Comparison of ENCODE assay signal across 13 cellular contexts in the genomic region with DNA sequence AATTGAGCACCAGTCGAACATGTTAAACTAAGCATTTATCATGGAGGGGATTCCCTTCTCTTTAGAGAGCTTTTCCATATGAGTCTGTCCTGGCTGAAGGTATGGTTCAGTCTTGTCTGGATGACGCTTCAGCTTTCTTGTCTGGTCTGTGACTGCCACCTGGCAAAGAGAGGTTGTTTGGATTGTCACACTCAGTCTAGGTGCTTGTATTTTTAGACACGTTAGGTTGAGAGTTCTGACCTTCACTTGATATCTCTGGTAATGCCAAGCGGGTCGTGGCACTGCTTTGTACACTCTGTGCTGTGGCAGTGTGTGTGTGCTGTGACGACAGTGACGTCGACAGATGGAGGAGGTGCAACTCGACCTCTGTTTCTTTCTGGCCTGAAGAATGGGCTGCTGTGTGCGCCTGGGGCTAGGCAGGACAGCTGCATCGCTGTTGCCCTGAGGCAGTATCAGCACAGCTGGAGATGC. TPM values are rescaled to one million over a fixed set of nuclear protein-coding genes. Genes with fewer than 3 reads are reported as not detected.
DNase-seq lines count a peak whose midpoint lies in the region; ATAC-seq and TF ChIP-seq lines count a peak whose summit lies in the region.
"Had no signal": no experiment of that assay in that cellular context is flagged by ENCODE, and none has a peak within 500 bp of the region (broad histone marks: within the 10 kb centered on the region; RNA-seq: fewer than 3 reads in every experiment).

No MANE protein-coding gene starts in this region.

- DNase-seq in NCI-H1417 (lab: John Stamatoyannopoulos, UW) (peak in 2 of 3 experiments; percentile 32 to 72), NCI-H1417 treated with DMSO at 0.1 percent for 48 hours (lab: John Stamatoyannopoulos, UW) (no peak), body of pancreas (peak; percentile 82 to 93 (median 88)), islet precursor cell (peak; percentile 74), UCSD-AML1 (lab: John Stamatoyannopoulos, UW; ENCODE audit: unreplicated experiment) (no peak), HPDE6-E6E7 (ENCODE audit: extremely low spot score) (no peak)
- DNase-seq: 8988T, KBM-7, NCI-H82 had no signal

- H3K9me3 ChIP-seq in body of pancreas (no peaks in the 10 kb centered on the region), subcutaneous abdominal adipose tissue (ENCODE audit: control insufficient read depth in 5 of 5, low read length in 5 of 5) (no peaks in the 10 kb centered on the region)
- H3K9me3 ChIP-seq: breast epithelium had no signal

- H3K4me3 ChIP-seq in body of pancreas (no peak overlapping the region), subcutaneous abdominal adipose tissue (ENCODE audit: low read depth in 1 of 5, low read length in 5 of 5) (peak overlapping the region in 1 of 5 donors; percentile 7)
- H3K4me3 ChIP-seq: breast epithelium had no signal

- 5 to 12% methylated on average over 7 to 11 of the region's 11 CpGs for WGBS in body of pancreas, 2 donors

- intact Hi-C loops in body of pancreas (cut with DNase I): no loop called here

- H3K9ac ChIP-seq in subcutaneous abdominal adipose tissue (ENCODE audit: low read length in 5 of 5): no peak overlapping the region

- H3K4me1 ChIP-seq in body of pancreas (peaks cover 24% of the 10 kb centered on the region), subcutaneous abdominal adipose tissue (ENCODE audit: control insufficient read depth in 5 of 5, insufficient read depth in 5 of 5, low read length in 5 of 5) (peaks cover 3 to 30% (median 26%) of the 10 kb centered on the region in 5 donors)
- H3K4me1 ChIP-seq: breast epithelium had no signal

- H3K27me3 ChIP-seq in body of pancreas (no peaks in the 10 kb centered on the region), subcutaneous abdominal adipose tissue (ENCODE audit: control insufficient read depth in 5 of 5, insufficient read depth in 4 of 5, low read length in 5 of 5) (no peaks in the 10 kb centered on the region)
- H3K27me3 ChIP-seq: breast epithelium had no signal

- TF ChIP-seq POLR2A in body of pancreas (IDR thresholded peaks at IDR 0.05): peak in 2 of 3 donors; percentile 44 to 59

- H3K36me3 ChIP-seq in body of pancreas (replicated peaks in 1 of 2; ENCODE audit: insufficient read depth in 1 of 2, low read depth in 2 of 2) (no peaks in the 10 kb centered on the region), subcutaneous abdominal adipose tissue (ENCODE audit: control insufficient read depth in 5 of 5, insufficient read depth in 5 of 5, low read length in 5 of 5) (peaks cover 0 to 4% (median 4%) of the 10 kb centered on the region in 5 donors)
- H3K36me3 ChIP-seq: breast epithelium had no signal

- peak; percentile 94 for ATAC-seq in body of pancreas
- no peak for ATAC-seq in GM19328 (IDR thresholded peaks at IDR 0.05; ENCODE audit: unreplicated experiment)
- ATAC-seq: stimulated activated effector memory CD8-positive, alpha-beta T cell treated with anti-CD3 and anti-CD28 coated beads, Interleukin-12 subunit alpha, Interleukin-12 subunit beta, amount 100 ng/mL, for 72 hours had no signal

- H3K27ac ChIP-seq in body of pancreas: peak overlapping the region; percentile 53 to 78 (median 74)
- peak overlapping the region; percentile 69 for H3K27ac ChIP-seq in subcutaneous abdominal adipose tissue (ENCODE audit: low read depth, low read length)
- H3K27ac ChIP-seq: breast epithelium had no signal

- peak in 1 of 7 experiments; percentile 8 for TF ChIP-seq CTCF in body of pancreas (IDR thresholded peaks at IDR 0.05)

RNA-seq across cellular contexts. Expression of gene NOCT, which starts 12.6 kb away (rescaled TPM):
- 10 to 100 TPM in 1 of 2 donors, 1 to 10 TPM in 1; 5.7 to 11.9 TPM for total RNA-seq in body of pancreas

Comparison
In these comparisons a context has a peak if more than half of its experiments do, and no peak if none do; other contexts are left out.
1. DNase-seq: peak in NCI-H1417 (2 of 3), body of pancreas (4 of 4) and islet precursor cell (single experiment); none in NCI-H1417 treated with DMSO at 0.1 percent for 48 hours (single experiment), UCSD-AML1 (single experiment) and HPDE6-E6E7 (single experiment).